In genomic region chr1:244849189-244849866, GRCh38 we compare ENCODE assay signal across 16 cellular contexts. TPM values are rescaled to one million over a fixed set of nuclear protein-coding genes. Genes with fewer than 3 reads are reported as not detected.
A peak's percentile ranks its signal among the peaks of the same experiment; 100 is the strongest.
DNase-seq lines count a peak whose midpoint lies in the region; ATAC-seq and TF ChIP-seq lines count a peak whose summit lies in the region.
"Had no signal": no experiment of that assay in that cellular context is flagged by ENCODE, and none has a peak within 500 bp of the region (broad histone marks: within the 10 kb centered on the region; RNA-seq: fewer than 3 reads in every experiment).

No MANE protein-coding gene starts in this region.

- H3K27ac ChIP-seq in SK-N-SH (ENCODE audit: low read depth in 2 of 2, low read length in 1 of 2) (no peak overlapping the region), DND-41 (ENCODE audit: low read length) (no peak overlapping the region), testis (no peak overlapping the region), ascending aorta (no peak overlapping the region)

- H3K4me1 ChIP-seq in SK-N-SH (ENCODE audit: control insufficient read depth in 1 of 2, insufficient read depth in 2 of 2, low read depth in 1 of 2, low read length in 1 of 2) (no peaks in the 10 kb centered on the region; a peak in 1 of 4 replicates), DND-41 (ENCODE audit: insufficient read depth, low read length) (peaks cover 10% of the 10 kb centered on the region), testis (no peaks in the 10 kb centered on the region), ascending aorta (peaks cover 0 to 5% of the 10 kb centered on the region in 2 donors)

- POLR2A ChIA-PET in SK-N-SH (lab: Yijun Ruan, JAX) = interaction anchor here (0.7 to 1.3 kb wide), 2 partner anchors 8 to 10 kb away, joined by 3 read pairs; no protein-coding TSS in a partner anchor
- POLR2A ChIA-PET in naive thymus-derived CD8-positive, alpha-beta T cell (lab: Charles Lee) = interaction anchor here (0.7 to 25.8 kb wide), 4 partner anchors 5 to 1773 kb away, joined by 3 to 1109 read pairs (median 556); partner anchors contain the start of genes COX20 and HNRNPU

- TF ChIP-seq RAD21 in SK-N-SH (IDR thresholded peaks at IDR 0.05; ENCODE audit: low read length) = no peak

- no peak overlapping the region for H3K4me3 Mint-ChIP-seq in activated T-helper 2 cell treated with anti-CD3 and anti-CD28 coated beads, Interferon-gamma antibody, Interleukin-2, Interleukin-4, amounts not matched to agents 10 μg/mL and 5 μg/mL and 100 μg/mL, durations not matched to agents 14 hours and 24 hours and 36 hours (ENCODE audit: low read depth)
- H3K4me3 Mint-ChIP-seq in naive thymus-derived CD8-positive, alpha-beta T cell = no peak overlapping the region

- H3K9me2 ChIP-seq in SK-N-SH = no peaks in the 10 kb centered on the region

- TF ChIP-seq POLR2A in testis (IDR thresholded peaks at IDR 0.05) = no peak

- H3K4me1 Mint-ChIP-seq in activated T-helper 2 cell treated with anti-CD3 and anti-CD28 coated beads, Interferon-gamma antibody, Interleukin-2, Interleukin-4, amounts not matched to agents 10 μg/mL and 5 μg/mL and 100 μg/mL, durations not matched to agents 14 hours and 24 hours and 36 hours (ENCODE audit: low read depth) = peaks cover 49% of the 10 kb centered on the region
- peaks cover 23 to 84% (median 66%) of the 10 kb centered on the region in 4 donors for H3K4me1 Mint-ChIP-seq in naive thymus-derived CD8-positive, alpha-beta T cell

- no peak overlapping the region for H3K9ac ChIP-seq in SK-N-SH
- H3K9ac ChIP-seq in DND-41 (ENCODE audit: low read depth, low read length) = no peak overlapping the region

- H4K20me1 ChIP-seq in SK-N-SH (ENCODE audit: insufficient read depth) (peaks cover 13% of the 10 kb centered on the region), DND-41 (ENCODE audit: insufficient read depth, low read length) (peaks cover 40% of the 10 kb centered on the region; the same call in 1 of the 2 replicates)

- H3K4me2 ChIP-seq in SK-N-SH (no peak overlapping the region), DND-41 (ENCODE audit: insufficient read depth, low read length) (no peak overlapping the region)

- TF ChIP-seq EP300 in SK-N-SH (IDR thresholded peaks at IDR 0.05; ENCODE audit: borderline replicate concordance in 1 of 2, low read depth in 1 of 2, low read length in 1 of 2) = no peak

- DNase-seq in SK-N-SH (no peak), DND-41 (no peak), testis (no peak), ascending aorta (ENCODE audit: low spot score in 2 of 2) (no peak)
- DNase-seq in activated T-helper 2 cell treated with anti-CD3 and anti-CD28 coated beads, Interferon-gamma antibody, Interleukin-2, Interleukin-4, amounts not matched to agents 10 μg/mL and 5 μg/mL and 100 μg/mL, durations not matched to agents 14 hours and 24 hours and 36 hours (ENCODE audit: low spot score) = no peak
- no peak for DNase-seq in naive thymus-derived CD8-positive, alpha-beta T cell
- DNase-seq: activated effector memory CD4-positive, alpha-beta T cell treated with anti-CD3 and anti-CD28 coated beads, Interleukin-2, amount 50 U/mL, for 16 hours; dorsolateral prefrontal cortex; heart right ventricle; kidney glomerular epithelial cell; mucosa of descending colon; NCI-H1105 treated with DMSO at 0.1 percent for 48 hours; NCI-H2227 treated with DMSO at 0.1 percent for 48 hours; NK-92 treated with Interleukin-12 subunit alpha and Interleukin-12 subunit beta, amount 100 ng/mL, for 24 hours had no signal

- H2AFZ ChIP-seq in SK-N-SH (ENCODE audit: low read depth) = no peak overlapping the region
- no peak overlapping the region for H2AFZ ChIP-seq in DND-41 (ENCODE audit: low read depth, low read length)

- CTCF ChIA-PET in SK-N-SH (lab: Yijun Ruan, JAX) = interaction anchor here (1.8 to 2.1 kb wide), 2 partner anchors 14 to 193 kb away, joined by 6 to 11 read pairs; partner anchors contain the start of gene HNRNPU

- H3K36me3 ChIP-seq in SK-N-SH (replicated peaks in 1 of 2; ENCODE audit: control insufficient read depth in 1 of 2, insufficient read depth in 2 of 2, low read length in 1 of 2) (peaks cover 88 to 96% of the 10 kb centered on the region in 2 experiments), DND-41 (ENCODE audit: insufficient read depth, low read length) (peaks cover 100% of the 10 kb centered on the region), testis (ENCODE audit: low read depth, missing control alignments) (no peaks in the 10 kb centered on the region), ascending aorta (peaks cover 60 to 92% of the 10 kb centered on the region in 2 donors)

- no peak overlapping the region for H3K4me3 ChIP-seq in SK-N-SH (ENCODE audit: low read depth in 2 of 2, low read length in 1 of 2)
- H3K4me3 ChIP-seq in DND-41 (ENCODE audit: low read depth in 1 of 2, low read length in 2 of 2) = no peak overlapping the region
- H3K4me3 ChIP-seq in testis = no peak overlapping the region
- no peak overlapping the region for H3K4me3 ChIP-seq in ascending aorta
- H3K4me3 ChIP-seq: dorsolateral prefrontal cortex, heart right ventricle, mucosa of descending colon had no signal

- H3K79me2 ChIP-seq in SK-N-SH (ENCODE audit: insufficient read depth) (peaks cover 90% of the 10 kb centered on the region), DND-41 (ENCODE audit: insufficient read depth, low read length) (peaks cover 99% of the 10 kb centered on the region)

- 86% methylated on average over 1 of the region's 1 CpG for WGBS in SK-N-SH (ENCODE audit: low lambda C conversion rate)
- 55 to 75% methylated on average over 1 of the region's 1 CpG for WGBS in testis, 2 donors

- H3K27ac Mint-ChIP-seq in activated T-helper 2 cell treated with anti-CD3 and anti-CD28 coated beads, Interferon-gamma antibody, Interleukin-2, Interleukin-4, amounts not matched to agents 10 μg/mL and 5 μg/mL and 100 μg/mL, durations not matched to agents 14 hours and 24 hours and 36 hours = peak overlapping the region; percentile 75
- H3K27ac Mint-ChIP-seq in naive thymus-derived CD8-positive, alpha-beta T cell = peak overlapping the region in 8 of 10 donors; percentile 6 to 60 (median 28)

- no peaks in the 10 kb centered on the region for H3K27me3 Mint-ChIP-seq in activated T-helper 2 cell treated with anti-CD3 and anti-CD28 coated beads, Interferon-gamma antibody, Interleukin-2, Interleukin-4, amounts not matched to agents 10 μg/mL and 5 μg/mL and 100 μg/mL, durations not matched to agents 14 hours and 24 hours and 36 hours (ENCODE audit: low read depth)
- no peaks in the 10 kb centered on the region for H3K27me3 Mint-ChIP-seq in naive thymus-derived CD8-positive, alpha-beta T cell

- intact Hi-C loops in activated T-helper 2 cell treated with anti-CD3 and anti-CD28 coated beads, Interferon-gamma antibody, Interleukin-2, Interleukin-4, amounts not matched to agents 10 μg/mL and 5 μg/mL and 100 μg/mL, durations not matched to agents 14 hours and 24 hours and 36 hours (cut with micrococcal nuclease) = no loop called here
- intact Hi-C loops in testis (cut with DNase I; ENCODE audit: low total_unique reads) (no loop called here), ascending aorta (cut with DNase I) (no loop called here)

- H3K9me3 ChIP-seq in SK-N-SH = no peaks in the 10 kb centered on the region
- no peaks in the 10 kb centered on the region for H3K9me3 ChIP-seq in DND-41 (ENCODE audit: insufficient read depth, low read length, severe bottlenecking)
- H3K9me3 ChIP-seq in testis = no peaks in the 10 kb centered on the region
- no peaks in the 10 kb centered on the region for H3K9me3 ChIP-seq in ascending aorta
- H3K9me3 ChIP-seq: heart right ventricle, mucosa of descending colon had no signal

- peaks cover 91% of the 10 kb centered on the region for H3K36me3 Mint-ChIP-seq in activated T-helper 2 cell treated with anti-CD3 and anti-CD28 coated beads, Interferon-gamma antibody, Interleukin-2, Interleukin-4, amounts not matched to agents 10 μg/mL and 5 μg/mL and 100 μg/mL, durations not matched to agents 14 hours and 24 hours and 36 hours (ENCODE audit: low read depth)
- H3K36me3 Mint-ChIP-seq in naive thymus-derived CD8-positive, alpha-beta T cell = peaks cover 5 to 94% (median 29%) of the 10 kb centered on the region in 3 donors

- H3F3A ChIP-seq in SK-N-SH (replicated peaks; ENCODE audit: insufficient read depth) = peaks cover 82% of the 10 kb centered on the region

- H3K27me3 ChIP-seq in SK-N-SH (ENCODE audit: insufficient read depth) (no peaks in the 10 kb centered on the region), DND-41 (ENCODE audit: insufficient read depth, low read length, poor library complexity) (no peaks in the 10 kb centered on the region), testis (no peaks in the 10 kb centered on the region), ascending aorta (no peaks in the 10 kb centered on the region)
- H3K27me3 ChIP-seq: dorsolateral prefrontal cortex, heart right ventricle had no signal

- no peaks in the 10 kb centered on the region for H3K9me3 Mint-ChIP-seq in activated T-helper 2 cell treated with anti-CD3 and anti-CD28 coated beads, Interferon-gamma antibody, Interleukin-2, Interleukin-4, amounts not matched to agents 10 μg/mL and 5 μg/mL and 100 μg/mL, durations not matched to agents 14 hours and 24 hours and 36 hours
- H3K9me3 Mint-ChIP-seq in naive thymus-derived CD8-positive, alpha-beta T cell = no peaks in the 10 kb centered on the region

- TF ChIP-seq CTCF in SK-N-SH (IDR thresholded peaks at IDR 0.05) (no peak), DND-41 (IDR thresholded peaks at IDR 0.05; ENCODE audit: borderline replicate concordance, extremely low read depth, low read length, poor library complexity, severe bottlenecking) (no peak), testis (IDR thresholded peaks at IDR 0.05) (no peak), ascending aorta (IDR thresholded peaks at IDR 0.05) (no peak)

- ATAC-seq in SK-N-SH treated with all-trans-retinoic acid at 6 μM for 48 hours = peak; percentile 10
- ATAC-seq in DND-41 (ENCODE audit: insufficient read depth, low read depth) = peak; percentile 20; the same call in 1 of the 3 replicates
- ATAC-seq in naive thymus-derived CD8-positive, alpha-beta T cell = no peak
- ATAC-seq in GM18502 (IDR thresholded peaks at IDR 0.05; ENCODE audit: poor library complexity, unreplicated experiment) = no peak
- ATAC-seq: mucosa of descending colon had no signal

RNA-seq across cellular contexts. Expression of gene COX20, which starts 13.9 kb away (rescaled TPM):
- polyA plus RNA-seq in SK-N-SH (2012; rRNA removed) = 24.8 and 29.0 TPM in 2 replicates
- polyA plus RNA-seq in SK-N-SH (2012; cell fraction: cytosol; rRNA removed) = 36.2 and 56.6 TPM in 2 replicates
- polyA plus RNA-seq in SK-N-SH (2012; cell fraction: nucleus; rRNA removed) = 14.9 and 27.5 TPM in 2 replicates
- total RNA-seq in activated T-helper 2 cell treated with anti-CD3 and anti-CD28 coated beads, Interferon-gamma antibody, Interleukin-2, Interleukin-4, amounts not matched to agents 10 μg/mL and 5 μg/mL and 100 μg/mL, durations not matched to agents 14 hours and 24 hours and 36 hours = 27.1 and 33.2 TPM in 2 replicates
- 10 to 100 TPM; 35.8 to 36.8 TPM for total RNA-seq in naive thymus-derived CD8-positive, alpha-beta T cell
- 10 to 100 TPM; 31.4 to 52.6 (median 49.3) TPM for polyA plus RNA-seq in naive thymus-derived CD8-positive, alpha-beta T cell
- total RNA-seq in testis = 10 to 100 TPM; 41.6 to 60.6 TPM
- 52.3 TPM for polyA plus RNA-seq in testis (ENCODE audit: insufficient read depth, low read depth, low replicate concordance)
- 8.2 TPM for total RNA-seq in ascending aorta

RNA-seq across cellular contexts. Expression of gene HNRNPU, which starts 15.0 kb away (rescaled TPM):
- polyA plus RNA-seq in SK-N-SH (2012; rRNA removed) = 130 and 164 TPM in 2 replicates
- 172 and 202 TPM in 2 replicates for polyA plus RNA-seq in SK-N-SH (2012; cell fraction: cytosol; rRNA removed)
- 102 and 124 TPM in 2 replicates for polyA plus RNA-seq in SK-N-SH (2012; cell fraction: nucleus; rRNA removed)
- total RNA-seq in activated T-helper 2 cell treated with anti-CD3 and anti-CD28 coated beads, Interferon-gamma antibody, Interleukin-2, Interleukin-4, amounts not matched to agents 10 μg/mL and 5 μg/mL and 100 μg/mL, durations not matched to agents 14 hours and 24 hours and 36 hours = 569 and 589 TPM in 2 replicates
- 100 to 1,000 TPM; 395 to 403 TPM for total RNA-seq in naive thymus-derived CD8-positive, alpha-beta T cell
- polyA plus RNA-seq in naive thymus-derived CD8-positive, alpha-beta T cell = 100 to 1,000 TPM; 179 to 392 (median 281) TPM
- total RNA-seq in testis = 100 to 1,000 TPM; 378 to 467 TPM
- 303 TPM for polyA plus RNA-seq in testis (ENCODE audit: insufficient read depth, low read depth, low replicate concordance)
- 128 TPM for total RNA-seq in ascending aorta

Comparison
In these comparisons a context has a peak if more than half of its experiments do, and no peak if none do; other contexts are left out.
1. ATAC-seq: peak in SK-N-SH treated with all-trans-retinoic acid at 6 μM for 48 hours (single experiment) and DND-41 (single experiment); none in naive thymus-derived CD8-positive, alpha-beta T cell (0 of 2) and GM18502 (single experiment).